In the genomic region with DNA sequence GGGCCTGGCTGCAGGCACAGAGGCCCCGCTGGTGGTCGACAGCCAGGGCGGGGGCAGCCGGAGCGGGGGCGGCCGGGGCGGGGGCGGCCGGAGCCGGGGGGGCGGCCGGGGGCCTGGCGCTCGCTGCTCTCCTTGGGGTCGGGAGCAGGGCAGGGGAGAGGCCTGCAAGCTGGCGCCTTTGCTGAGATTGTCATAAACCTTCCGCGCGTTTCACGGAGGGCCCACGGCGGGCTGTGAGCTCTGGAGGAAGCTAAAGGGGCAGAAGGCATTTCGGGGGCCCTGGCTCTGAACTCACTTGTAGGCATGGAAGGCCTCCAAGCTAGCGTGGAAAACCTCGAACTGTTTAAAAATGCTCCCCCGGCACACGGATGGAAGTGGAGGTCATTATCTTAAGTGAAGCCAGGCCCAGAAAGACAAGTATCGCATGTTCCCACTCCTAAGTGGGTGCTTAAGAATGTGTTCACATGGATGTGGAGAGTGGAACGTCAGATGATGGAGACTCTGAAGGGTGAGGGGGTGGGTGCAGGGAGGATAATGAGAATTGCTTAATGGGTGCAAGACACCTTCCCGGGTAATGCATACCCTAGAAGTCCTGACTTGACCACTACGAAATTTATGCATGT, we compare ENCODE assay signal across 8 cellular contexts. TPM values are rescaled to one million over a fixed set of nuclear protein-coding genes. Genes with fewer than 3 reads are reported as not detected.
DNase-seq lines count a peak whose midpoint lies in the region; ATAC-seq and TF ChIP-seq lines count a peak whose summit lies in the region.

No MANE protein-coding gene starts in this region.

- no peak; the same call in none of the 2 replicates for ATAC-seq in HCT116
- peak in 3 of 4 experiments; percentile 4 to 18 (median 16) for ATAC-seq in T-cell (replicated peaks in 1 of 4)
- ATAC-seq in HG02642 (IDR thresholded peaks at IDR 0.05; ENCODE audit: poor library complexity, unreplicated experiment), result no peak
- ATAC-seq in GM19035 (IDR thresholded peaks at IDR 0.05; ENCODE audit: unreplicated experiment), result no peak
- ATAC-seq in GM21737 (IDR thresholded peaks at IDR 0.05; ENCODE audit: unreplicated experiment), result no peak

- H3K27ac Mint-ChIP-seq in T-cell, result no peak overlapping the region

- H3K4me2 ChIP-seq in HCT116 (ENCODE audit: low read length), result peak overlapping the region; percentile 95
- H3K4me2 ChIP-seq in fibroblast of lung (ENCODE audit: extremely low read depth, insufficient read depth, low read length), result peak overlapping the region; percentile 95

- H3K27me3 Mint-ChIP-seq in T-cell, result peaks cover 15 to 21% of the 10 kb centered on the region in 2 donors

- intact Hi-C loops in HCT116 (cut with micrococcal nuclease), result loop anchor here (5.0 kb wide), 1 partner anchor 539 kb away; the partner anchor contains the start of gene SEH1L

- TF ChIP-seq RAD21 in HCT116 (IDR thresholded peaks at IDR 0.05; ENCODE audit: low read depth), result no peak

- no peaks in the 10 kb centered on the region for H3K9me2 ChIP-seq in HCT116 (ENCODE audit: insufficient read depth)

- peak overlapping the region; percentile 77 for H3K27ac ChIP-seq in HCT116 (ENCODE audit: low read depth, low read length)
- H3K27ac ChIP-seq in fibroblast of lung (ENCODE audit: insufficient read depth, low read length), result peak overlapping the region; percentile 80

- DNase-seq in Caki2 (ENCODE audit: low read depth) (peak; percentile 30), HCT116 (ENCODE audit: low read depth, low spot score) (no peak), T-cell (peak in 3 of 34 experiments; percentile 4 to 14 (median 6)), fibroblast of lung (ENCODE audit: low read depth in 2 of 2) (peak; percentile 33 to 45), occipital lobe (lab: John Stamatoyannopoulos, UW) (peak; percentile 57)

- RAD21 ChIA-PET in HCT116 (lab: Charles Lee; ENCODE audit: low non-redundant PET in 1 of 2, low total read pairs in 2 of 2, uncharacterized antibody in 2 of 2, unreplicated experiment in 2 of 2), result no interaction called here

- H3K4me3 ChIP-seq in HCT116 (replicated peaks in 1 of 2; ENCODE audit: low read depth in 1 of 2, low read length in 2 of 2) (peak overlapping the region; percentile 54 to 83), fibroblast of lung (replicated peaks in 1 of 4; ENCODE audit: control extremely low read depth in 1 of 4, insufficient read depth in 1 of 4, low read depth in 3 of 4, low read length in 4 of 4) (peak overlapping the region; percentile 63 to 85 (median 80))

- POLR2A ChIA-PET in HCT116 (lab: Charles Lee) (interaction anchor here (1.0 to 1.4 kb wide), 3 partner anchors 11 to 31 kb away, joined by 3 to 11 read pairs (median 4); no protein-coding TSS in a partner anchor), T-cell (lab: Charles Lee) (no interaction called here)

- H2AFZ ChIP-seq in HCT116 (ENCODE audit: low read depth, low read length, poor library complexity, severe bottlenecking) (no peak overlapping the region), fibroblast of lung (ENCODE audit: low read length) (peak overlapping the region; percentile 67)

- no TSS peak for BruUV-seq in HCT116 (replicated peaks; lab: Mats Ljungman, UMichigan)

- H4K20me1 ChIP-seq in HCT116 (ENCODE audit: insufficient read depth), result no peaks in the 10 kb centered on the region
- no peaks in the 10 kb centered on the region for H4K20me1 ChIP-seq in fibroblast of lung (ENCODE audit: control insufficient read depth, extremely low read depth, insufficient read depth, low read length)

- H3K4me1 Mint-ChIP-seq in T-cell, result peaks cover 10 to 23% (median 21%) of the 10 kb centered on the region in 3 donors

- H3K9me3 ChIP-seq in HCT116 (ENCODE audit: control insufficient read depth in 1 of 2, insufficient read depth in 1 of 2, low read depth in 1 of 2, low read length in 2 of 2), result no peaks in the 10 kb centered on the region
- no peaks in the 10 kb centered on the region for H3K9me3 ChIP-seq in fibroblast of lung (ENCODE audit: control insufficient read depth, insufficient read depth, low read depth, low read length)

- CTCF ChIA-PET in HCT116 (lab: Charles Lee) (no interaction called here), T-cell (lab: Charles Lee) (interaction anchor here in 1 of 2 donors (1.2 kb wide), 1 partner anchor 31 kb away, joined by 4 read pairs; the partner anchor contains the start of gene AFG3L2)

- TF ChIP-seq CTCF in HCT116 (IDR thresholded peaks at IDR 0.05 in 2 of 3, conservative IDR thresholded peaks at IDR 0.05 in 1 of 3; ENCODE audit: borderline replicate concordance in 1 of 3, insufficient read depth in 1 of 3, low read depth in 2 of 3, low read length in 2 of 3), result no peak
- no peak for TF ChIP-seq CTCF in fibroblast of lung (conservative IDR thresholded peaks at IDR 0.05 in 1 of 2, IDR thresholded peaks at IDR 0.05 in 1 of 2; ENCODE audit: low read depth in 1 of 2, low read length in 2 of 2)

- in situ Hi-C loops in Caki2 (cut with HindIII; ENCODE audit: low pct_unique_long_range_greater_than_20kb, low sequenced_read_pairs), result no loop called here

- H3K4me3 Mint-ChIP-seq in T-cell, result peak overlapping the region; percentile 57 to 80 (median 69)

- H3K79me2 ChIP-seq in HCT116 (ENCODE audit: insufficient read depth, low read length), result peaks cover 46% of the 10 kb centered on the region
- peaks cover 21% of the 10 kb centered on the region for H3K79me2 ChIP-seq in fibroblast of lung (ENCODE audit: control insufficient read depth, insufficient read depth, low read length)

- no peaks in the 10 kb centered on the region for H3K9me3 Mint-ChIP-seq in T-cell

- H3K4me1 ChIP-seq in HCT116 (ENCODE audit: control insufficient read depth in 1 of 2, insufficient read depth in 2 of 2, low read length in 2 of 2) (peaks cover 17 to 37% of the 10 kb centered on the region in 2 experiments), fibroblast of lung (ENCODE audit: control insufficient read depth, extremely low read depth, insufficient read depth, low read length) (peaks cover 6% of the 10 kb centered on the region)

- no peak for TF ChIP-seq POLR2A in HCT116 (IDR thresholded peaks at IDR 0.05; ENCODE audit: borderline replicate concordance, extremely low read depth, insufficient read depth, insufficient read length)

- peak overlapping the region; percentile 86 for H3K9ac ChIP-seq in HCT116 (ENCODE audit: low read length)
- peak overlapping the region; percentile 78 for H3K9ac ChIP-seq in fibroblast of lung (ENCODE audit: insufficient read depth, low read length)

- H3K27me3 ChIP-seq in HCT116 (ENCODE audit: insufficient read depth, low read length), result peaks cover 17% of the 10 kb centered on the region; the same call in 1 of the 2 replicates
- no peaks in the 10 kb centered on the region for H3K27me3 ChIP-seq in fibroblast of lung (ENCODE audit: control insufficient read depth, insufficient read depth, low read length)

- H3K36me3 ChIP-seq in HCT116 (ENCODE audit: control insufficient read depth in 1 of 2, insufficient read depth in 2 of 2, low read length in 2 of 2), result no peaks in the 10 kb centered on the region
- H3K36me3 ChIP-seq in fibroblast of lung (ENCODE audit: control insufficient read depth, insufficient read depth, low read length), result no peaks in the 10 kb centered on the region

- no peaks in the 10 kb centered on the region for H3K36me3 Mint-ChIP-seq in T-cell

TF ChIP-seq in HCT116, 20 proteins besides CTCF, POLR2A, EP300 and RAD21:
- TF ChIP-seq, protein P1, sequence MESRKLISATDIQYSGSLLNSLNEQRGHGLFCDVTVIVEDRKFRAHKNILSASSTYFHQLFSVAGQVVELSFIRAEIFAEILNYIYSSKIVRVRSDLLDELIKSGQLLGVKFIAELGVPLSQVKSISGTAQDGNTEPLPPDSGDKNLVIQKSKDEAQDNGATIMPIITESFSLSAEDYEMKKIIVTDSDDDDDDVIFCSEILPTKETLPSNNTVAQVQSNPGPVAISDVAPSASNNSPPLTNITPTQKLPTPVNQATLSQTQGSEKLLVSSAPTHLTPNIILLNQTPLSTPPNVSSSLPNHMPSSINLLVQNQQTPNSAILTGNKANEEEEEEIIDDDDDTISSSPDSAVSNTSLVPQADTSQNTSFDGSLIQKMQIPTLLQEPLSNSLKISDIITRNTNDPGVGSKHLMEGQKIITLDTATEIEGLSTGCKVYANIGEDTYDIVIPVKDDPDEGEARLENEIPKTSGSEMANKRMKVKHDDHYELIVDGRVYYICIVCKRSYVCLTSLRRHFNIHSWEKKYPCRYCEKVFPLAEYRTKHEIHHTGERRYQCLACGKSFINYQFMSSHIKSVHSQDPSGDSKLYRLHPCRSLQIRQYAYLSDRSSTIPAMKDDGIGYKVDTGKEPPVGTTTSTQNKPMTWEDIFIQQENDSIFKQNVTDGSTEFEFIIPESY (IDR thresholded peaks at IDR 0.05; ENCODE audit: extremely low read depth, insufficient replicate concordance, low read length), result no peak
- peak; percentile 86 for TF ChIP-seq ZFX (IDR thresholded peaks at IDR 0.05)
TF ChIP-seq in HCT116: peak in this region for 1.

RNA-seq across cellular contexts. Expression of gene PRELID3A, which starts 0.6 kb away (rescaled TPM):
- total RNA-seq in Caki2 (2014; rRNA removed; shearing (Covaris generic); ENCODE audit: low replicate concordance), result 14.9 and 36.3 TPM in 2 replicates
- total RNA-seq in HCT116 (2021; ENCODE audit: unreplicated experiment) (7.4 TPM), T-cell (1 to 10 TPM in 4 of 5 donors, not detected in 1; 1.0 to 1.9 (median 1.2) TPM), fibroblast of lung (6.9 and 11.2 TPM in 2 replicates), occipital lobe (4.8 TPM)
- 7.6 and 9.4 TPM in 2 replicates for polyA plus RNA-seq in HCT116 (2012)
- polyA plus RNA-seq in fibroblast of lung, result 8.4 and 9.9 TPM in 2 replicates
- 6.1 and 6.4 TPM in 2 replicates for polyA plus RNA-seq in fibroblast of lung (2012)
- polyA minus RNA-seq in fibroblast of lung (ENCODE audit: low replicate concordance), result 2.0 TPM in 1 of 2 replicates, not detected in the other

RNA-seq across cellular contexts. Expression of gene AFG3L2, which starts 31.3 kb away (rescaled TPM):
- total RNA-seq in Caki2 (2014; rRNA removed; shearing (Covaris generic); ENCODE audit: low replicate concordance), result 54.7 and 58.6 TPM in 2 replicates
- total RNA-seq in HCT116 (2021; ENCODE audit: unreplicated experiment) (66.7 TPM), T-cell (10 to 100 TPM; 30.6 to 37.4 (median 36.3) TPM), fibroblast of lung (38.5 and 41.0 TPM in 2 replicates), occipital lobe (39.3 TPM)
- polyA plus RNA-seq in HCT116 (2012), result 33.0 and 41.0 TPM in 2 replicates
- 36.3 and 38.3 TPM in 2 replicates for polyA plus RNA-seq in fibroblast of lung
- 32.1 and 32.4 TPM in 2 replicates for polyA plus RNA-seq in fibroblast of lung (2012)
- polyA minus RNA-seq in fibroblast of lung (ENCODE audit: low replicate concordance), result 13.6 and 19.2 TPM in 2 replicates

Comparison
In these comparisons a context has a peak if more than half of its experiments do, and no peak if none do; other contexts are left out.
1. ATAC-seq: peak in T-cell (3 of 4); none in HCT116 (single experiment), HG02642 (single experiment), GM19035 (single experiment) and GM21737 (single experiment).